Comparison of ENCODE assay signal across 9 cellular contexts in genomic region chr14:104604461-104605449, GRCh38. TPM values are rescaled to one million over a fixed set of nuclear protein-coding genes. Genes with fewer than 3 reads are reported as not detected.
DNase-seq lines count a peak whose midpoint lies in the region; ATAC-seq and TF ChIP-seq lines count a peak whose summit lies in the region.
"Had no signal": no experiment of that assay in that cellular context is flagged by ENCODE, and none has a peak within 500 bp of the region (broad histone marks: within the 10 kb centered on the region; RNA-seq: fewer than 3 reads in every experiment).

Gene TMEM179 (minus strand): TSS chr14:104604772. CDS start chr14:104604741, 31 bp downstream.

- H3K36me3 ChIP-seq in skeletal muscle satellite cell (ENCODE audit: insufficient read depth, low read length), result no peaks in the 10 kb centered on the region

- 6% methylated on average over 91 of the region's 91 CpGs for WGBS in right cardiac atrium

- H3K36me3 Mint-ChIP-seq in WTC11, result no peaks in the 10 kb centered on the region

- no peaks in the 10 kb centered on the region for H3K9me3 Mint-ChIP-seq in WTC11

- DNase-seq in NCI-H2196 (lab: John Stamatoyannopoulos, UW; ENCODE audit: unreplicated experiment), result peak; percentile 37
- no peak for DNase-seq in NCI-H2196 treated with DMSO at 0.1 percent for 48 hours (lab: John Stamatoyannopoulos, UW; ENCODE audit: unreplicated experiment)
- peak; percentile 71 for DNase-seq in WTC11 (ENCODE audit: low spot score)
- DNase-seq in right cardiac atrium, result peak in 2 of 3 donors; percentile 55 to 69

- H3K4me3 ChIP-seq in right cardiac atrium (ENCODE audit: low read length) (peak within 1 kb of the TSS; percentile 17), skeletal muscle satellite cell (ENCODE audit: low read length) (no peak within 1 kb of the TSS)

- H3K4me2 ChIP-seq in skeletal muscle satellite cell (ENCODE audit: low read length), result peak within 1 kb of the TSS; percentile 44

- POLR2A ChIA-PET in WTC11 (lab: Charles Lee), result no interaction called here

- ATAC-seq in WTC11, result peak; percentile 89
- peak; percentile 55 to 67 for ATAC-seq in right cardiac atrium
- no peak for ATAC-seq in HG03025 (IDR thresholded peaks at IDR 0.05; ENCODE audit: low FRiP score, unreplicated experiment)
- ATAC-seq in GM18873 (IDR thresholded peaks at IDR 0.05; ENCODE audit: low FRiP score, unreplicated experiment), result no peak
- no peak for ATAC-seq in GM21447 (IDR thresholded peaks at IDR 0.05; ENCODE audit: unreplicated experiment)

- peaks cover 10% of the 10 kb centered on the region for H3K4me1 Mint-ChIP-seq in WTC11

- H3K27me3 Mint-ChIP-seq in WTC11 (ENCODE audit: low read depth), result peaks cover 44% of the 10 kb centered on the region

- H3K9ac ChIP-seq in skeletal muscle satellite cell (ENCODE audit: low read depth, low read length), result no peak within 1 kb of the TSS

- H3K9me3 ChIP-seq in right cardiac atrium (ENCODE audit: control insufficient read depth, low read length) (no peaks in the 10 kb centered on the region), skeletal muscle satellite cell (replicated peaks; ENCODE audit: low read length) (no peaks in the 10 kb centered on the region)

- CTCF ChIA-PET in WTC11 (lab: Charles Lee), result interaction anchor here (1.1 to 1.5 kb wide), 6 partner anchors 12 to 381 kb away, joined by 3 to 7 read pairs (median 3); no protein-coding TSS in a partner anchor

- no peak within 1 kb of the TSS for H3K27ac Mint-ChIP-seq in WTC11

- H3K27me3 ChIP-seq in right cardiac atrium (ENCODE audit: control insufficient read depth, insufficient read depth) (no peaks in the 10 kb centered on the region), skeletal muscle satellite cell (ENCODE audit: control insufficient read depth, insufficient read depth, low read length) (peaks cover 76% of the 10 kb centered on the region)

- TF ChIP-seq CTCF in WTC11 (IDR thresholded peaks at IDR 0.05), result no peak

- H3K27ac ChIP-seq in right cardiac atrium (ENCODE audit: low read length), result no peak within 1 kb of the TSS

- H3K4me1 ChIP-seq in right cardiac atrium (ENCODE audit: control insufficient read depth, insufficient read depth, low read length), result no peaks in the 10 kb centered on the region
- no peaks in the 10 kb centered on the region for H3K4me1 ChIP-seq in skeletal muscle satellite cell (ENCODE audit: control insufficient read depth, insufficient read depth, low read length)

- H3K4me3 Mint-ChIP-seq in WTC11, result peak within 1 kb of the TSS; percentile 66

- intact Hi-C loops in right cardiac atrium (cut with DNase I), result no loop called here

TF ChIP-seq in WTC11, 78 proteins besides CTCF, POLR2A, EP300 and RAD21 (continues in another document):
- TF ChIP-seq FOXP1 (CRISPR knock-in tag; IDR thresholded peaks at IDR 0.05; ENCODE audit: borderline replicate concordance) (peak; percentile 96), IRF2 (CRISPR knock-in tag; IDR thresholded peaks at IDR 0.05; ENCODE audit: borderline replicate concordance, low read depth) (no peak), ZNF423 (CRISPR knock-in tag; IDR thresholded peaks at IDR 0.05) (no peak), SOX15 (CRISPR knock-in tag; IDR thresholded peaks at IDR 0.05) (no peak), FOXP4 (CRISPR knock-in tag; IDR thresholded peaks at IDR 0.05) (peak; percentile 98), ZNF317 (CRISPR knock-in tag; IDR thresholded peaks at IDR 0.05; ENCODE audit: borderline replicate concordance, low read depth) (peak; percentile 56; the same call in 1 of the 2 replicates), ZBTB43 (CRISPR knock-in tag; IDR thresholded peaks at IDR 0.05) (peak; percentile 92; the same call in 1 of the 2 replicates), PRDM15 (CRISPR knock-in tag; IDR thresholded peaks at IDR 0.05) (no peak), CREB1 (CRISPR knock-in tag; IDR thresholded peaks at IDR 0.05) (peak; percentile 85), ZNF396 (CRISPR knock-in tag; IDR thresholded peaks at IDR 0.05; ENCODE audit: borderline replicate concordance) (no peak), ZNF281 (CRISPR knock-in tag; IDR thresholded peaks at IDR 0.05) (no peak; the same call in none of the 2 replicates), ZNF416 (CRISPR knock-in tag; IDR thresholded peaks at IDR 0.05) (0 out of 2 replicates have a peak, but pooled peaks have one; percentile 15), FOXK1 (CRISPR knock-in tag; IDR thresholded peaks at IDR 0.05) (0 out of 2 replicates have a peak, but pooled peaks have one; percentile 84), NR2C2 (CRISPR knock-in tag; IDR thresholded peaks at IDR 0.05) (no peak), JUN (CRISPR knock-in tag; IDR thresholded peaks at IDR 0.05) (peak; percentile 92), TEAD4 (CRISPR knock-in tag; IDR thresholded peaks at IDR 0.05) (peak; percentile 79), SMAD3 (CRISPR knock-in tag; IDR thresholded peaks at IDR 0.05; ENCODE audit: borderline replicate concordance) (peak; percentile 93; the same call in 1 of the 2 replicates)

RNA-seq across cellular contexts. Expression of gene TMEM179, which starts in this region (rescaled TPM):
- total RNA-seq in WTC11 (2021), result 2.4 to 3.9 TPM (median 3.6 TPM) in 3 replicates
- total RNA-seq in right cardiac atrium, result 1 to 10 TPM in 2 of 4 donors, under 1 TPM in 2; 0.57 to 2.2 (median 0.94) TPM
- polyA plus RNA-seq in right cardiac atrium, result 1.4 TPM
- total RNA-seq in skeletal muscle satellite cell (2012; rRNA removed), result not detected in 2 replicates
- total RNA-seq: myocyte had no signal

Comparison
In these comparisons a context has a peak if more than half of its experiments do, and no peak if none do; other contexts are left out.
1. ATAC-seq: peak in WTC11 (single experiment) and right cardiac atrium (2 of 2); none in HG03025 (single experiment), GM18873 (single experiment) and GM21447 (single experiment).